8 cellular contexts compared by ENCODE assay signal in the genomic region with DNA sequence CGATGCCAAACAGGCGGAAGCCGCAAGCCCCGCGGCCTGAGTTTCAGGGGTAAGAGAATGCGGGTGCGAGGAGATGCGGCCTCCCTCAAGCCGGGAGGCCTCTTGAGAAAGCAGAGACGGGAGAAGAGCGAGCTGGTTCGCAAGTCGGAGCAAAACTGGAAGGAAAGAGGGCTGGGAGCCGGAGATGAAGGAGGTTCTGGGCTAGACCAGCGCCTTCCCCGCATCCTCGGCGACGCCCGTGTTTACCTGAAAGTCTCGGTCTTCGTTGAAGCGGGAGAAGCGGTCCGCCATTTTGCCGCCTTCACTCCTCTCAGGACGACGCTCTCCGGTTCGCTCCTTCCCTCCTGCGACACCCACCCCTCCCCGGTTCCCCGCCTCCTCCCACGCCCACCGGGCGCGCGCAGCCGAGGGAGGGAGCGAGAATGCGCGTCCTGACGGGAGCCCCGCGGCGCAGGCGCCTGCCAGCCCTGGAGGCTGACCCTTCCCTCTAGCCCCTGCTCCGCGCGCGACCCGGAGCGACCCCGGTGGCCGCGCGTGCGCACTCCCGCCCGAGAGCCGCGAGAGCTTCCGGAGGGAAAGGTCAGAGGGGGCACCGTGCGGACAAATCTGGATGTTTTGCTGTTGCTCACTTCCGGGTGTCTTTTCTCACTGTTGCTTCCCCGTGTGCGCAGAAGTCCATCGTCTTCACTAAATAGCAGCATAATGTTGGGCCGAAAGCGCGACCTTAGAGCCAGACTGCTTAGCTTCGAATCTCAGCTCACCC. TPM values are rescaled to one million over a fixed set of nuclear protein-coding genes. Genes with fewer than 3 reads are reported as not detected.
DNase-seq lines count a peak whose midpoint lies in the region; ATAC-seq and TF ChIP-seq lines count a peak whose summit lies in the region.

Gene GPATCH8 (minus strand): TSS at position 327 of the 763 bp plus-strand sequence. CDS start 36 bp downstream, at position 291.

- H3K27me3 ChIP-seq in right cardiac atrium (ENCODE audit: control insufficient read depth, insufficient read depth) (no peaks in the 10 kb centered on the region), uterus (no peaks in the 10 kb centered on the region)

- H3K4me1 ChIP-seq in right cardiac atrium (ENCODE audit: control insufficient read depth, insufficient read depth, low read length), result no peaks in the 10 kb centered on the region
- H3K4me1 ChIP-seq in uterus, result peaks cover 0 to 6% of the 10 kb centered on the region in 2 donors

- ATAC-seq in GM18505 (IDR thresholded peaks at IDR 0.05; ENCODE audit: unreplicated experiment) (peak; percentile 89), HG02970 (IDR thresholded peaks at IDR 0.05; ENCODE audit: low FRiP score, unreplicated experiment) (peak; percentile 92), right cardiac atrium (peak; percentile 97 to 99)

- under 1% methylated on average over 73 of the region's 73 CpGs for WGBS in right cardiac atrium

- peak within 1 kb of the TSS; percentile 87 for H3K27ac ChIP-seq in right cardiac atrium (ENCODE audit: low read length)
- H3K27ac ChIP-seq in uterus, result peak within 1 kb of the TSS; percentile 82 to 88

- TF ChIP-seq CTCF in uterus (IDR thresholded peaks at IDR 0.05), result peak in 1 of 4 experiments; percentile 47

- H3K36me3 ChIP-seq in uterus, result no peaks in the 10 kb centered on the region

- peak within 1 kb of the TSS; percentile 67 for H3K4me3 ChIP-seq in right cardiac atrium (ENCODE audit: low read length)
- H3K4me3 ChIP-seq in uterus, result peak within 1 kb of the TSS; percentile 81 to 87

- DNase-seq in NCI-H1930 (lab: John Stamatoyannopoulos, UW) (peak; percentile 90 to 97), anterior cingulate cortex (lab: John Stamatoyannopoulos, UW) (peak; percentile 43 to 96 (median 91)), right cardiac atrium (peak; percentile 96 to 99 (median 98)), putamen (ENCODE audit: low spot score) (peak; percentile 94), uterus (peak; percentile 92 to 93)

- TF ChIP-seq POLR2A in GM18505 (IDR thresholded peaks at IDR 0.05; ENCODE audit: borderline replicate concordance, extremely low read depth, insufficient read depth, insufficient read length) (peak; percentile 75), uterus (IDR thresholded peaks at IDR 0.05) (peak; percentile 70 to 85)

- intact Hi-C loops in T-helper 2 cell treated with Interferon-gamma antibody and Interleukin-4, amounts not matched to agents 100 ng/mL and 5 ng/mL, for 36 hours (cut with micrococcal nuclease), result loop anchor here (5.0 kb wide), 1 partner anchor 286 kb away; the partner anchor contains the start of gene UBTF
- intact Hi-C loops in right cardiac atrium (cut with DNase I), result loop anchor here in 2 of 4 donors (10.0 kb wide), 2 partner anchors 88 to 98 kb away; no protein-coding TSS in a partner anchor
- intact Hi-C loops in uterus (cut with DNase I; ENCODE audit: low total_unique reads), result no loop called here

- no peaks in the 10 kb centered on the region for H3K9me3 ChIP-seq in right cardiac atrium (ENCODE audit: control insufficient read depth, low read length)
- no peaks in the 10 kb centered on the region for H3K9me3 ChIP-seq in uterus

RNA-seq across cellular contexts. Expression of gene GPATCH8, which starts in this region (rescaled TPM):
- 43.7 and 49.2 TPM in 2 replicates for total RNA-seq in T-helper 2 cell treated with Interferon-gamma antibody and Interleukin-4, amounts not matched to agents 100 ng/mL and 5 ng/mL, for 36 hours
- 10 to 100 TPM; 32.4 to 35.9 (median 33.9) TPM for total RNA-seq in right cardiac atrium
- 21.3 TPM for polyA plus RNA-seq in right cardiac atrium
- total RNA-seq in uterus, result 10 to 100 TPM; 26.9 to 90.0 (median 77.8) TPM

Comparison
In these comparisons a context has a peak if more than half of its experiments do, and no peak if none do; other contexts are left out.
1. Peak in every context shown above with its lines: DNase-seq, ATAC-seq, H3K4me3 ChIP-seq and H3K27ac ChIP-seq.